ENCODE assay signal across 12 cellular contexts in the genomic region with DNA sequence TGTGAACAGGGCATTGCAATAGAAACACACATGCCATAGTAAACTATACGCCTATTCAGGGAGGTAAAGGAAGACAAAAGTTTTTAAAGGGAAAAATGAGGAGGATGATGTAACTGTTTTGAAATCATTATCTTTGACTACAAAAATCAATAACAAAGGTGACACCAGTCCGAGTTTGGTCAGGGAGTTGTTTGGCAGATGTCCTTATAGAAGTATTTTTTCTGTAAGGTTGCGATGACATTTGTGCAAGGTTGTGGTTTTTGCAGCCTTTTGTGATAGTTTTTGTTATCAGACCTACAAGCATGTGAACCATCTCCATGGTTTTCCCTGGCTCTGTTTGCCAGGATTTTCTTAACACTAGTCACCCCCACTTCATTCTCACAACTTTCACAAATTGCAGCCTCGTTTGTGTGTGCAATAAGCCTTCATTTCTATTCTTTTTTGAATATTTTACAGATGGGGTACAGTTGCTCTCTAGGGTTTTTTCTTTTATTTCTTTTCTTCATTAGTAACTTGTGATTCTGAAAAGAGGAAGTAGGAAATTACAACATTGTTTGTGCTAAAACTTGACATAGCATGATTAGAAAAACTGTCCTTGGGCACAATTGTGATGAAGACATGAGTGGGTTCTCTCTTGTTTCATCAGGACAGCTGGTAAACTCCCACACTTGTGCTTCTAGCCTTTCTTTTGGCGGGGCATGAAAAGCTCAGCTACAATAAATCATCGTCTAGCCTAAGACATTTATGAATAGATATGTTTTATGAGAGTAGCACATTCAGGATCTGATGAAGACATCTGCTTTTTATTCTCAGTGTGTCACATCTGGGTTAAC.
DNase-seq lines count a peak whose midpoint lies in the region; ATAC-seq and TF ChIP-seq lines count a peak whose summit lies in the region.
"Had no signal": no experiment of that assay in that cellular context is flagged by ENCODE, and none has a peak within 500 bp of the region (broad histone marks: within the 10 kb centered on the region; RNA-seq: fewer than 3 reads in every experiment).

No MANE protein-coding gene starts in this region.

- intact Hi-C loops in CD14-positive monocyte (cut with micrococcal nuclease), result no loop called here

- peaks cover 0 to 2% (median 2%) of the 10 kb centered on the region in 3 donors for H3K27me3 Mint-ChIP-seq in CD14-positive monocyte (ENCODE audit: low read depth in 3 of 3)

- H3K4me1 Mint-ChIP-seq in CD14-positive monocyte, result peaks cover 15% of the 10 kb centered on the region

- ATAC-seq in GM18499 (IDR thresholded peaks at IDR 0.05; ENCODE audit: insufficient read depth, unreplicated experiment) (peak; percentile 49), HG03045 (IDR thresholded peaks at IDR 0.05; ENCODE audit: unreplicated experiment) (no peak)
- no peak for ATAC-seq in activated CD4-positive, CD25-positive, alpha-beta regulatory T cell treated with anti-CD3 and anti-CD28 coated beads, Interleukin-2, amount 50 U/mL, for 24 hours

- no peak overlapping the region for H3K27ac Mint-ChIP-seq in CD14-positive monocyte

- no peak for TF ChIP-seq CTCF in HFF-Myc (IDR thresholded peaks at IDR 0.05; ENCODE audit: low read depth, low read length, missing control alignments)
- TF ChIP-seq CTCF in foreskin fibroblast (IDR thresholded peaks at IDR 0.05; ENCODE audit: low read depth, low read length), result no peak
- no peak for TF ChIP-seq CTCF in CD14-positive monocyte (IDR thresholded peaks at IDR 0.05)

- H3K9me3 Mint-ChIP-seq in CD14-positive monocyte, result peaks cover 0 to 2% (median 0%) of the 10 kb centered on the region in 7 donors

- no peaks in the 10 kb centered on the region for H3K36me3 Mint-ChIP-seq in CD14-positive monocyte

- no peak overlapping the region for H3K4me3 ChIP-seq in HFF-Myc (replicated peaks; ENCODE audit: low read depth, low read length)
- no peak overlapping the region for H3K4me3 ChIP-seq in foreskin fibroblast (ENCODE audit: low read depth in 1 of 2, low read length in 2 of 2)
- H3K4me3 ChIP-seq: dorsolateral prefrontal cortex, vagina had no signal

- peak overlapping the region in 1 of 2 donors; percentile 42 for H3K4me3 Mint-ChIP-seq in CD14-positive monocyte

- DNase-seq in HFF-Myc (ENCODE audit: extremely low read depth, low read depth) (peak; percentile 14), NCI-H69 (lab: John Stamatoyannopoulos, UW) (peak; percentile 11), foreskin fibroblast (peak; percentile 48 to 67), CD14-positive monocyte (ENCODE audit: low spot score) (no peak)
- DNase-seq in activated CD4-positive, alpha-beta T cell treated with anti-CD3 and anti-CD28 coated beads, Interleukin-2, amount 50 U/mL, for 48 hours, result no peak
- DNase-seq: dorsolateral prefrontal cortex, NCI-H526, occipital lobe had no signal

Comparison
In these comparisons a context has a peak if more than half of its experiments do, and no peak if none do; other contexts are left out.
1. DNase-seq: peak in HFF-Myc (single experiment), NCI-H69 (single experiment) and foreskin fibroblast (2 of 2); none in activated CD4-positive, alpha-beta T cell treated with anti-CD3 and anti-CD28 coated beads, Interleukin-2, amount 50 U/mL, for 48 hours (0 of 2) and CD14-positive monocyte (single experiment).